10 cellular contexts compared by ENCODE assay signal in the genomic region with DNA sequence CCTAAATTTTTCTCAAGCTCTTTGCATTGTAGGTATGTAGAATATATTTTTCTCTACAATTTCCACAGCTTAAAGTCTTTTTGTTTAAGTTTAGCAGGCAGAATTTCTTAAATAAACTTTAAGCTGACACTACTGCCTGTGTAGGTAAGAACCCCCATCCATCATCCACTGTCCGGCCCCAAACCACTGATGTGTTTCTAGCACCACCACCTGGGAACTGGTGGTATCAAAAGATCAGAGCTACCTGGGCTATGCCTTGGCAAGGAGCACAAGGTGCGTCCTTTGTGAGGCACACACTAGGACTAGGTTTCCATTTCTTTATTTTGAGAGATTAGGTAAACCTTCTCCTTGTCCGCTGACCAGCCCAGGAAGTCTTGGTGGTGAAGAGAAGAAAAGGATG. TPM values are rescaled to one million over a fixed set of nuclear protein-coding genes. Genes with fewer than 3 reads are reported as not detected.
A peak's percentile ranks its signal among the peaks of the same experiment; 100 is the strongest.
DNase-seq lines count a peak whose midpoint lies in the region; ATAC-seq, FAIRE-seq and TF ChIP-seq lines count a peak whose summit lies in the region.
"Had no signal": no experiment of that assay in that cellular context is flagged by ENCODE, and none has a peak within 500 bp of the region (broad histone marks: within the 10 kb centered on the region; RNA-seq: fewer than 3 reads in every experiment).

No MANE protein-coding gene starts in this region.

- POLR2A ChIA-PET in K562 (lab: Yijun Ruan, JAX): interaction anchor here (0.9 to 1.3 kb wide), 2 partner anchors 233 to 275 kb away, joined by 3 to 4 read pairs; no protein-coding TSS in a partner anchor

- H3K9me1 ChIP-seq in K562 (ENCODE audit: control insufficient read depth, insufficient read depth, low read length): no peaks in the 10 kb centered on the region

- no peak overlapping the region for H3K27ac ChIP-seq in K562 (ENCODE audit: extremely low read depth, low read depth, low read length)

- no peaks in the 10 kb centered on the region for H4K20me1 ChIP-seq in K562 (replicated peaks; ENCODE audit: control insufficient read depth, insufficient read depth, low read length)

- H3K27ac Mint-ChIP-seq in neural crest cell (ENCODE audit: unreplicated experiment): no peak overlapping the region
- H3K27ac Mint-ChIP-seq in activated naive CD8-positive, alpha-beta T cell treated with anti-CD3 and anti-CD28 coated beads for 36 hours: no peak overlapping the region
- H3K27ac Mint-ChIP-seq: activated T-cell treated with anti-CD3 and anti-CD28 coated beads, Interleukin-2, amount 50 U/mL, for 24 hours had no signal

- FAIRE-seq in K562 (lab: Jason Lieb, UNC): peak; percentile 89
- FAIRE-seq: endometrium had no signal

- H3K9ac ChIP-seq in K562 (ENCODE audit: insufficient read depth in 1 of 2, low read depth in 2 of 2, low read length in 2 of 2): no peak overlapping the region

- H3K4me3 Mint-ChIP-seq in neural crest cell: no peak overlapping the region
- no peak overlapping the region for H3K4me3 Mint-ChIP-seq in activated naive CD8-positive, alpha-beta T cell treated with anti-CD3 and anti-CD28 coated beads for 36 hours
- H3K4me3 Mint-ChIP-seq: activated T-cell treated with anti-CD3 and anti-CD28 coated beads, Interleukin-2, amount 50 U/mL, for 24 hours had no signal

- CTCF ChIA-PET in K562 (lab: Yijun Ruan, JAX; ENCODE audit: low intra/inter-chr PET ratio): interaction anchor here (0.6 to 3.3 kb wide), 5 partner anchors 12 to 351 kb away, joined by 3 to 15 read pairs (median 4); no protein-coding TSS in a partner anchor

- H3K4me1 ChIP-seq in K562 (replicated peaks in 1 of 2; ENCODE audit: control insufficient read depth in 2 of 2, insufficient read depth in 2 of 2, low read length in 2 of 2): no peaks in the 10 kb centered on the region

- no peak overlapping the region for H3K4me2 ChIP-seq in K562 (ENCODE audit: insufficient read depth, low read length)

- intact Hi-C loops in K562 (cut with micrococcal nuclease): loop anchor here (5.0 to 10.0 kb wide), 3 partner anchors 230 to 538 kb away; no protein-coding TSS in a partner anchor

- H3K9me3 ChIP-seq in K562 (replicated peaks; ENCODE audit: control insufficient read depth, insufficient read depth, low read depth, low read length): no peaks in the 10 kb centered on the region

- H3K36me3 Mint-ChIP-seq in neural crest cell (ENCODE audit: low read depth): no peaks in the 10 kb centered on the region
- no peaks in the 10 kb centered on the region for H3K36me3 Mint-ChIP-seq in activated naive CD8-positive, alpha-beta T cell treated with anti-CD3 and anti-CD28 coated beads for 36 hours

- H3K27me3 ChIP-seq in K562 (ENCODE audit: control insufficient read depth in 2 of 2, insufficient read depth in 2 of 2, low read length in 2 of 2): peaks cover 0 to 4% of the 10 kb centered on the region in 2 experiments; a peak in 1 of 5 replicates

- TF ChIP-seq POLR2A in K562 (conservative IDR thresholded peaks at IDR 0.05): no peak

- no peaks in the 10 kb centered on the region for H3K9me3 Mint-ChIP-seq in neural crest cell
- H3K9me3 Mint-ChIP-seq in activated naive CD8-positive, alpha-beta T cell treated with anti-CD3 and anti-CD28 coated beads for 36 hours: no peaks in the 10 kb centered on the region
- H3K9me3 Mint-ChIP-seq: activated T-cell treated with anti-CD3 and anti-CD28 coated beads, Interleukin-2, amount 50 U/mL, for 24 hours had no signal

- peaks cover 60% of the 10 kb centered on the region for H3K27me3 Mint-ChIP-seq in neural crest cell (ENCODE audit: low read depth)
- H3K27me3 Mint-ChIP-seq in activated naive CD8-positive, alpha-beta T cell treated with anti-CD3 and anti-CD28 coated beads for 36 hours: peaks cover 61% of the 10 kb centered on the region

- peak; percentile 71 to 86 for TF ChIP-seq RAD21 in K562 (CRISPR knock-in tag; conservative IDR thresholded peaks at IDR 0.05 in 1 of 2, IDR thresholded peaks at IDR 0.05 in 1 of 2)

- peak; percentile 73 to 80 (median 77) for TF ChIP-seq CTCF in K562 (IDR thresholded peaks at IDR 0.05 in 2 of 3, conservative IDR thresholded peaks at IDR 0.05 in 1 of 3; ENCODE audit: insufficient read depth in 2 of 3, low read depth in 1 of 3, low read length in 3 of 3)
- TF ChIP-seq CTCF in neural crest cell (conservative IDR thresholded peaks at IDR 0.05): peak; percentile 69

- no TSS peak for BruUV-seq in K562 (replicated peaks; lab: Mats Ljungman, UMichigan)

- no peak overlapping the region for H3K4me3 ChIP-seq in K562

- in situ Hi-C loops in K562 (cut with MboI): loop anchor here (10.0 to 25.0 kb wide), 2 partner anchors 230 to 318 kb away; a partner anchor contains a TSS

- H2AFZ ChIP-seq in K562 (ENCODE audit: low read depth, low read length): no peak overlapping the region

- H3K4me1 Mint-ChIP-seq in neural crest cell: no peaks in the 10 kb centered on the region
- H3K4me1 Mint-ChIP-seq in activated naive CD8-positive, alpha-beta T cell treated with anti-CD3 and anti-CD28 coated beads for 36 hours: no peaks in the 10 kb centered on the region

- 0% methylated on average over 3 of the region's 3 CpGs for WGBS in K562 (ENCODE audit: insufficient coverage, low coverage, missing lambda C conversion rate)

- no peak for TF ChIP-seq EP300 in K562 (IDR thresholded peaks at IDR 0.05; ENCODE audit: low read length)

- no peaks in the 10 kb centered on the region for H3K36me3 ChIP-seq in K562 (ENCODE audit: control insufficient read depth, insufficient read depth, low read length)

- peak; percentile 87 for ATAC-seq in K562
- no peak for ATAC-seq in HG03280 (IDR thresholded peaks at IDR 0.05; ENCODE audit: unreplicated experiment)

- DNase-seq in NCI-H1105 (lab: John Stamatoyannopoulos, UW): peak; percentile 0
- no peak for DNase-seq in NCI-H1105 treated with DMSO at 0.1 percent for 48 hours (lab: John Stamatoyannopoulos, UW)
- peak; percentile 15 to 60 for DNase-seq in NCI-H187 (lab: John Stamatoyannopoulos, UW)
- DNase-seq in K562 (ENCODE audit: extremely low read depth in 1 of 4, low spot score in 3 of 4): peak; percentile 39 to 57 (median 46)
- no peak for DNase-seq in neural crest cell (ENCODE audit: low read depth, low spot score)
- DNase-seq in stimulated activated CD4-positive, alpha-beta T cell treated with anti-CD3 and anti-CD28 coated beads, Interleukin-4, amount 100 ng/mL, for 4 hours: no peak
- no peak for DNase-seq in activated naive CD8-positive, alpha-beta T cell treated with anti-CD3 and anti-CD28 coated beads for 36 hours
- DNase-seq: activated T-cell treated with anti-CD3 and anti-CD28 coated beads, Interleukin-2, amount 50 U/mL, for 24 hours had no signal

- H3K79me2 ChIP-seq in K562 (ENCODE audit: control insufficient read depth, insufficient read depth, low read length): no peaks in the 10 kb centered on the region

RNA-seq across cellular contexts. Expression of a gene that starts 10.5 kb away (rescaled TPM):
- total RNA-seq in K562 (2011; cell fraction: chromatin; rRNA removed; ENCODE audit: low replicate concordance): not detected in 2 replicates
- total RNA-seq in K562 (2011; cell fraction: nucleolus; rRNA removed): not detected in 2 replicates
- not detected in 2 replicates for total RNA-seq in K562 (2011; cell fraction: nucleoplasm; rRNA removed)
- total RNA-seq in K562 (2014; rRNA removed) (not detected in 2 replicates), K562 (2014; rRNA removed; fragmentation: Illumina TruSeq; extraction: Trizol) (not detected in 2 replicates), K562 (2015; rRNA removed; fragmentation: Illumina TruSeq; extraction: Trizol) (not detected in 2 replicates), K562 (2021) (not detected in 2 replicates), neural crest cell (not detected in 2 replicates)
- polyA plus RNA-seq in K562 (2011; rRNA removed) (not detected in 2 replicates), K562 (2014; fragmentation: Illumina TruSeq; extraction: Trizol) (not detected in 2 replicates), K562 (2014; fragmentation: Nextera tagmentation; extraction: Ambion mirVana) (not detected), K562 (2014; rRNA removed) (not detected in 2 replicates)
- polyA plus RNA-seq in K562 (2011; cell fraction: cytosol; rRNA removed): not detected in 2 replicates
- not detected in 2 replicates for polyA plus RNA-seq in K562 (2011; cell fraction: nucleus; rRNA removed)
- not detected in 2 replicates for polyA plus RNA-seq in K562 (2012)
- polyA minus RNA-seq in K562 (2011; rRNA and poly(A)+ RNA removed): not detected in 2 replicates
- polyA minus RNA-seq in K562 (2011; cell fraction: cytosol; rRNA and poly(A)+ RNA removed): not detected in 2 replicates
- polyA minus RNA-seq in K562 (2011; cell fraction: nucleus; rRNA and poly(A)+ RNA removed): not detected in 2 replicates
- total RNA-seq in activated naive CD8-positive, alpha-beta T cell treated with anti-CD3 and anti-CD28 coated beads for 36 hours: not detected

RNA-seq across cellular contexts. Expression of a gene that starts 24.7 kb away (rescaled TPM):
- 0.35 TPM in 1 of 2 replicates, not detected in the other for total RNA-seq in K562 (2011; cell fraction: chromatin; rRNA removed; ENCODE audit: low replicate concordance)
- total RNA-seq in K562 (2011; cell fraction: nucleolus; rRNA removed): not detected in 2 replicates
- not detected in 2 replicates for total RNA-seq in K562 (2011; cell fraction: nucleoplasm; rRNA removed)
- 0.23 TPM in 1 of 2 replicates, not detected in the other for total RNA-seq in K562 (2014; rRNA removed)
- 0.15 and 0.38 TPM in 2 replicates for total RNA-seq in K562 (2014; rRNA removed; fragmentation: Illumina TruSeq; extraction: Trizol)
- total RNA-seq in K562 (2015; rRNA removed; fragmentation: Illumina TruSeq; extraction: Trizol): 1.4 and 1.6 TPM in 2 replicates
- 0.20 TPM in 1 of 2 replicates, not detected in the other for total RNA-seq in K562 (2021)
- polyA plus RNA-seq in K562 (2011; rRNA removed): 0.14 TPM in 1 of 2 replicates, not detected in the other
- polyA plus RNA-seq in K562 (2011; cell fraction: cytosol; rRNA removed): 0.33 TPM in 1 of 2 replicates, not detected in the other
- 0.27 TPM in 1 of 2 replicates, not detected in the other for polyA plus RNA-seq in K562 (2011; cell fraction: nucleus; rRNA removed)
- 2.1 and 8.2 TPM in 2 replicates for polyA plus RNA-seq in K562 (2012)
- 0.22 TPM in 1 of 2 replicates, not detected in the other for polyA plus RNA-seq in K562 (2014; fragmentation: Illumina TruSeq; extraction: Trizol)
- 1 to 10 TPM in 1 of 2 experiments, under 1 TPM in 1; 0.59 to 1.1 TPM for polyA plus RNA-seq in K562 (2014; fragmentation: Nextera tagmentation; extraction: Ambion mirVana)
- polyA plus RNA-seq in K562 (2014; rRNA removed): 0.25 TPM in 1 of 2 replicates, not detected in the other
- polyA minus RNA-seq in K562 (2011; rRNA and poly(A)+ RNA removed): not detected in 2 replicates
- polyA minus RNA-seq in K562 (2011; cell fraction: cytosol; rRNA and poly(A)+ RNA removed): not detected in 2 replicates
- polyA minus RNA-seq in K562 (2011; cell fraction: nucleus; rRNA and poly(A)+ RNA removed): not detected in 2 replicates
- total RNA-seq in neural crest cell: not detected in 2 replicates
- total RNA-seq in activated naive CD8-positive, alpha-beta T cell treated with anti-CD3 and anti-CD28 coated beads for 36 hours: not detected

RNA-seq across cellular contexts. Expression of a gene that starts 42.0 kb away (rescaled TPM):
- not detected in 2 replicates for total RNA-seq in K562 (2011; cell fraction: chromatin; rRNA removed; ENCODE audit: low replicate concordance)
- not detected in 2 replicates for total RNA-seq in K562 (2011; cell fraction: nucleolus; rRNA removed)
- not detected in 2 replicates for total RNA-seq in K562 (2011; cell fraction: nucleoplasm; rRNA removed)
- total RNA-seq in K562 (2014; rRNA removed) (not detected in 2 replicates), K562 (2014; rRNA removed; fragmentation: Illumina TruSeq; extraction: Trizol) (not detected in 2 replicates), K562 (2015; rRNA removed; fragmentation: Illumina TruSeq; extraction: Trizol) (not detected in 2 replicates), K562 (2021) (not detected in 2 replicates), neural crest cell (not detected in 2 replicates)
- polyA plus RNA-seq in K562 (2011; rRNA removed) (not detected in 2 replicates), K562 (2014; fragmentation: Illumina TruSeq; extraction: Trizol) (not detected in 2 replicates), K562 (2014; fragmentation: Nextera tagmentation; extraction: Ambion mirVana) (not detected), K562 (2014; rRNA removed) (not detected in 2 replicates)
- not detected in 2 replicates for polyA plus RNA-seq in K562 (2011; cell fraction: cytosol; rRNA removed)
- polyA plus RNA-seq in K562 (2011; cell fraction: nucleus; rRNA removed): not detected in 2 replicates
- polyA plus RNA-seq in K562 (2012): not detected in 2 replicates
- not detected in 2 replicates for polyA minus RNA-seq in K562 (2011; rRNA and poly(A)+ RNA removed)
- polyA minus RNA-seq in K562 (2011; cell fraction: cytosol; rRNA and poly(A)+ RNA removed): not detected in 2 replicates
- polyA minus RNA-seq in K562 (2011; cell fraction: nucleus; rRNA and poly(A)+ RNA removed): not detected in 2 replicates
- total RNA-seq in activated naive CD8-positive, alpha-beta T cell treated with anti-CD3 and anti-CD28 coated beads for 36 hours: not detected

Comparison
In these comparisons a context has a peak if more than half of its experiments do, and no peak if none do; other contexts are left out.
1. DNase-seq: peak in NCI-H1105 (single experiment), NCI-H187 (2 of 2) and K562 (4 of 4); none in NCI-H1105 treated with DMSO at 0.1 percent for 48 hours (single experiment), neural crest cell (single experiment), stimulated activated CD4-positive, alpha-beta T cell treated with anti-CD3 and anti-CD28 coated beads, Interleukin-4, amount 100 ng/mL, for 4 hours (0 of 2) and activated naive CD8-positive, alpha-beta T cell treated with anti-CD3 and anti-CD28 coated beads for 36 hours (single experiment).